ENCODE assay signal across 14 cellular contexts in the genomic region with DNA sequence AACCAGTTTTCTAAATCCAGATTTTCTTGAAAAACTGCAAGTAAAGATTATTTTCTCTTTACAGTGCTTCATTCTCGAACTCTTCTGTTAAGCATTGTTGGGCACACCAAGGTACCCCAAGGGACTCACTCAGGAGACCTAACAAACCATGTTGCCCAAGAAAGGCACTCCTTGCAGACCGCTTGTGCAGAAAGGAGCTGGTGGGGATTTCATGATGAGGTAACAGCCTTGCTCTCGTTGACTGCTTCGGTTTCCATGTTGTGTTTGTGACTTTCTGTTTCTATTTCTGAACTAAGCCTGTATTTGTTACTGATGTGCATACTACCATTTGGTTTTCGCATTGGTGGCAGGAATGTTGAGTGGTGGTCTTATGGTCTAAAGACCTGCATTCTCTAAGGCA.
DNase-seq lines count a peak whose midpoint lies in the region; ATAC-seq lines count a peak whose summit lies in the region.
"Had no signal": no experiment of that assay in that cellular context is flagged by ENCODE, and none has a peak within 500 bp of the region (broad histone marks: within the 10 kb centered on the region; RNA-seq: fewer than 3 reads in every experiment).

No MANE protein-coding gene starts in this region.

- peak; percentile 73 for ATAC-seq in GM19023 (IDR thresholded peaks at IDR 0.05; ENCODE audit: unreplicated experiment)
- ATAC-seq in GM21619 (IDR thresholded peaks at IDR 0.05; ENCODE audit: unreplicated experiment): peak; percentile 83
- ATAC-seq in HG03095 (IDR thresholded peaks at IDR 0.05; ENCODE audit: unreplicated experiment): peak; percentile 80
- no peak for ATAC-seq in left cardiac atrium
- ATAC-seq in HG02571 (IDR thresholded peaks at IDR 0.05; ENCODE audit: unreplicated experiment): no peak
- ATAC-seq: activated naive CD4-positive, alpha-beta T cell treated with anti-CD3 and anti-CD28 coated beads, Interleukin-2, amount 50 U/mL, for 72 hours; effector memory CD8-positive, alpha-beta T cell; gastrocnemius medialis had no signal

- DNase-seq in left cardiac atrium (no peak), NK-92 (lab: John Stamatoyannopoulos, UW; ENCODE audit: unreplicated experiment) (no peak), RPMI8226 (no peak)
- DNase-seq: activated CD4-positive, CD25-positive, alpha-beta regulatory T cell; effector memory CD8-positive, alpha-beta T cell; gastrocnemius medialis; immature natural killer cell; NCI-H1092; NCI-H345 had no signal

- intact Hi-C loops in left cardiac atrium (cut with DNase I): no loop called here

Comparison
In these comparisons a context has a peak if more than half of its experiments do, and no peak if none do; other contexts are left out.
1. ATAC-seq: peak in GM19023 (single experiment), GM21619 (single experiment) and HG03095 (single experiment); none in left cardiac atrium (0 of 2) and HG02571 (single experiment).